Comparison of ENCODE assay signal across 10 cellular contexts in genomic region chr22:36300396-36301212, GRCh38.
DNase-seq lines count a peak whose midpoint lies in the region; ATAC-seq and TF ChIP-seq lines count a peak whose summit lies in the region.
"Had no signal": no experiment of that assay in that cellular context is flagged by ENCODE, and none has a peak within 500 bp of the region (broad histone marks: within the 10 kb centered on the region; RNA-seq: fewer than 3 reads in every experiment).

No MANE protein-coding gene starts in this region.

- no peak for DNase-seq in T-helper 2 cell treated with Interferon-gamma antibody and Interleukin-4, amounts not matched to agents 5 μg/mL and 100 μg/mL, for 36 hours (ENCODE audit: low spot score)
- DNase-seq in T-helper 2 cell, result no peak
- no peak for DNase-seq in NB4 (ENCODE audit: low read depth)
- no peak for DNase-seq in coronary artery (ENCODE audit: low spot score)
- no peak for DNase-seq in stimulated activated naive CD8-positive, alpha-beta T cell treated with anti-CD3 and anti-CD28 coated beads, Interleukin-15, amount 100 ng/mL, for 72 hours
- DNase-seq in hypothalamus (lab: John Stamatoyannopoulos, UW), result no peak
- no peak for DNase-seq in stimulated activated CD4-positive, alpha-beta T cell treated with anti-CD3 and anti-CD28 coated beads, Interleukin-15, amount 100 ng/mL, for 24 hours
- DNase-seq: 8988T had no signal

- H3K4me3 Mint-ChIP-seq in T-helper 2 cell treated with Interferon-gamma antibody and Interleukin-4, amounts not matched to agents 5 μg/mL and 100 μg/mL, for 36 hours, result no peak overlapping the region
- peak overlapping the region in 1 of 2 donors; percentile 45 for H3K4me3 Mint-ChIP-seq in stimulated activated naive CD8-positive, alpha-beta T cell treated with anti-CD3 and anti-CD28 coated beads, Interleukin-15, amount 100 ng/mL, for 72 hours

- H3K27ac Mint-ChIP-seq in T-helper 2 cell treated with Interferon-gamma antibody and Interleukin-4, amounts not matched to agents 5 μg/mL and 100 μg/mL, for 36 hours, result peak overlapping the region; percentile 45
- H3K27ac Mint-ChIP-seq in stimulated activated naive CD8-positive, alpha-beta T cell treated with anti-CD3 and anti-CD28 coated beads, Interleukin-15, amount 100 ng/mL, for 72 hours, result peak overlapping the region; percentile 65 to 95

- no peaks in the 10 kb centered on the region for H3K4me1 Mint-ChIP-seq in T-helper 2 cell treated with Interferon-gamma antibody and Interleukin-4, amounts not matched to agents 5 μg/mL and 100 μg/mL, for 36 hours (ENCODE audit: low read depth)
- peaks cover 33% of the 10 kb centered on the region for H3K4me1 Mint-ChIP-seq in stimulated activated naive CD8-positive, alpha-beta T cell treated with anti-CD3 and anti-CD28 coated beads, Interleukin-15, amount 100 ng/mL, for 72 hours

- no peak for TF ChIP-seq POLR2A in NB4 (IDR thresholded peaks at IDR 0.05; ENCODE audit: extremely low read depth, insufficient read length)

- ATAC-seq in stimulated activated naive CD8-positive, alpha-beta T cell treated with anti-CD3 and anti-CD28 coated beads, Interleukin-15, amount 100 ng/mL, for 72 hours, result no peak
- no peak for ATAC-seq in HG03108 (IDR thresholded peaks at IDR 0.05; ENCODE audit: unreplicated experiment)

- no peaks in the 10 kb centered on the region for H3K9me3 Mint-ChIP-seq in T-helper 2 cell treated with Interferon-gamma antibody and Interleukin-4, amounts not matched to agents 5 μg/mL and 100 μg/mL, for 36 hours
- H3K9me3 Mint-ChIP-seq in stimulated activated naive CD8-positive, alpha-beta T cell treated with anti-CD3 and anti-CD28 coated beads, Interleukin-15, amount 100 ng/mL, for 72 hours, result no peaks in the 10 kb centered on the region

- peaks cover 76% of the 10 kb centered on the region for H3K36me3 Mint-ChIP-seq in T-helper 2 cell treated with Interferon-gamma antibody and Interleukin-4, amounts not matched to agents 5 μg/mL and 100 μg/mL, for 36 hours (ENCODE audit: low read depth)

- no peaks in the 10 kb centered on the region for H3K27me3 Mint-ChIP-seq in T-helper 2 cell treated with Interferon-gamma antibody and Interleukin-4, amounts not matched to agents 5 μg/mL and 100 μg/mL, for 36 hours (ENCODE audit: low read depth)
- no peaks in the 10 kb centered on the region for H3K27me3 Mint-ChIP-seq in stimulated activated naive CD8-positive, alpha-beta T cell treated with anti-CD3 and anti-CD28 coated beads, Interleukin-15, amount 100 ng/mL, for 72 hours

- no peak for TF ChIP-seq CTCF in NB4 (IDR thresholded peaks at IDR 0.05; ENCODE audit: low read depth, low read length)
- TF ChIP-seq CTCF in coronary artery (IDR thresholded peaks at IDR 0.05), result no peak

- peak overlapping the region; percentile 3 to 58 for H3K27ac ChIP-seq in coronary artery

- peak overlapping the region; percentile 16 for H3K4me3 ChIP-seq in NB4 (ENCODE audit: low read depth, low read length)
- H3K4me3 ChIP-seq in coronary artery, result no peak overlapping the region
- H3K4me3 ChIP-seq: MG63 had no signal
